Comparison of ENCODE assay signal across 1 cellular context in the genomic region with DNA sequence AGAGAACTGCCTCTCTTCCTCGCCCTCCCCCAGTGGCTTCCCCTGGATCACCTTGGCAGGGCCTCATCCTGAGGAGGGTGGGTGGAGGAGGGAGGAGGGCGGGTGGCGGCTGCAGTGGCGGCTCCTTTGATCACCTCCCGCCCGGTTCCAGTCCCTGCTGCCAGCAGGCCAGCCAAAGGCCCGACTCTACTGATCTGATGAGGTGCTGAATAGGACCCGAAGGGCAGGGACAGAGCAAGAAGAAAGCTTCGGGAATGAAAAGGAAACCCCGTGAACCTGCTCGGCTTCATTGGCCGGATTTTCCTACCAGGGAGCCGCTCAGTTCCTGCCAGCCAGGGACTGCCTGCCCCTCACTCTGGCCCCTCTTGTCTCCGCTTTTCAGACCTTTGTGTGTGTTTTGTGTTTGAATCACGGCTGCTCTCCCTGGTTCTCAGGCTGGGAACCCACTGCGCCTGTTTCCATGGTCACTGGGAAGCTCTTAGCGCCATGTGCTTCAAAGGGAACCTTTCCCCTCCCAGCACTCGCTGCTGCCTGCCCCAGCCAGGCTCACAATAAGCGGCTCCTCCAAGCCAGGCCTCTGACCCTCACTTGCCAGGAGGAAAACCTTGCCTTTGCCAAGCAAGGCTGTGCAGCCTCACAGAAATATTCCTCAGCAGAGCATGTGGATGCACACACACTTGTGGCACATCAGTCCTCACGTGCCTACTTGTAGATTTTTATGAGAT.
TF ChIP-seq lines count a peak whose summit lies in the region.

No MANE protein-coding gene starts in this region.

TF ChIP-seq in HepG2, 621 proteins besides CTCF, POLR2A, EP300 and RAD21 (continued from another document and continues in another):
- TF ChIP-seq, protein P1, sequence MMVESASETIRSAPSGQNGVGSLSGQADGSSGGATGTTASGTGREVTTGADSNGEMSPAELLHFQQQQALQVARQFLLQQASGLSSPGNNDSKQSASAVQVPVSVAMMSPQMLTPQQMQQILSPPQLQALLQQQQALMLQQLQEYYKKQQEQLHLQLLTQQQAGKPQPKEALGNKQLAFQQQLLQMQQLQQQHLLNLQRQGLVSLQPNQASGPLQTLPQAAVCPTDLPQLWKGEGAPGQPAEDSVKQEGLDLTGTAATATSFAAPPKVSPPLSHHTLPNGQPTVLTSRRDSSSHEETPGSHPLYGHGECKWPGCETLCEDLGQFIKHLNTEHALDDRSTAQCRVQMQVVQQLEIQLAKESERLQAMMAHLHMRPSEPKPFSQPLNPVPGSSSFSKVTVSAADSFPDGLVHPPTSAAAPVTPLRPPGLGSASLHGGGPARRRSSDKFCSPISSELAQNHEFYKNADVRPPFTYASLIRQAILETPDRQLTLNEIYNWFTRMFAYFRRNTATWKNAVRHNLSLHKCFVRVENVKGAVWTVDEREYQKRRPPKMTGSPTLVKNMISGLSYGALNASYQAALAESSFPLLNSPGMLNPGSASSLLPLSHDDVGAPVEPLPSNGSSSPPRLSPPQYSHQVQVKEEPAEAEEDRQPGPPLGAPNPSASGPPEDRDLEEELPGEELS (CRISPR knock-in tag; IDR thresholded peaks at IDR 0.05), result peak; percentile 62; the same call in 1 of the 2 replicates
- TF ChIP-seq RXRB (CRISPR knock-in tag; IDR thresholded peaks at IDR 0.05; ENCODE audit: borderline replicate concordance) (peak; percentile 42; the same call in 1 of the 2 replicates), NONO (IDR thresholded peaks at IDR 0.05) (no peak), NONO (CRISPR knock-in tag; conservative IDR thresholded peaks at IDR 0.05) (peak; percentile 20; the same call in 1 of the 2 replicates), RARA (CRISPR knock-in tag; IDR thresholded peaks at IDR 0.05) (peak; percentile 58; the same call in 1 of the 2 replicates), ZNF644 (CRISPR knock-in tag; IDR thresholded peaks at IDR 0.05; ENCODE audit: low read depth) (peak; percentile 10; the same call in 1 of the 2 replicates), ZSCAN29 (CRISPR knock-in tag; conservative IDR thresholded peaks at IDR 0.05) (peak; percentile 77), SPEN (CRISPR knock-in tag; IDR thresholded peaks at IDR 0.05; ENCODE audit: low read depth) (peak; percentile 60; the same call in 1 of the 2 replicates), TAF15 (IDR thresholded peaks at IDR 0.05; ENCODE audit: low read depth, low read length, poor library complexity, severe bottlenecking) (no peak), MXD4 (CRISPR knock-in tag; IDR thresholded peaks at IDR 0.05) (peak; percentile 87), ZNF572 (CRISPR knock-in tag; IDR thresholded peaks at IDR 0.05) (peak; percentile 35; the same call in 1 of the 2 replicates), SP1 (IDR thresholded peaks at IDR 0.05) (no peak), SP1 (CRISPR knock-in tag; IDR thresholded peaks at IDR 0.05) (peak; percentile 2; the same call in 1 of the 2 replicates), ZNF547 (CRISPR knock-in tag; IDR thresholded peaks at IDR 0.05) (0 out of 2 replicates have a peak, but pooled peaks have one; percentile 22), ZNF263 (CRISPR knock-in tag; IDR thresholded peaks at IDR 0.05) (peak; percentile 95)
- TF ChIP-seq, protein P2, sequence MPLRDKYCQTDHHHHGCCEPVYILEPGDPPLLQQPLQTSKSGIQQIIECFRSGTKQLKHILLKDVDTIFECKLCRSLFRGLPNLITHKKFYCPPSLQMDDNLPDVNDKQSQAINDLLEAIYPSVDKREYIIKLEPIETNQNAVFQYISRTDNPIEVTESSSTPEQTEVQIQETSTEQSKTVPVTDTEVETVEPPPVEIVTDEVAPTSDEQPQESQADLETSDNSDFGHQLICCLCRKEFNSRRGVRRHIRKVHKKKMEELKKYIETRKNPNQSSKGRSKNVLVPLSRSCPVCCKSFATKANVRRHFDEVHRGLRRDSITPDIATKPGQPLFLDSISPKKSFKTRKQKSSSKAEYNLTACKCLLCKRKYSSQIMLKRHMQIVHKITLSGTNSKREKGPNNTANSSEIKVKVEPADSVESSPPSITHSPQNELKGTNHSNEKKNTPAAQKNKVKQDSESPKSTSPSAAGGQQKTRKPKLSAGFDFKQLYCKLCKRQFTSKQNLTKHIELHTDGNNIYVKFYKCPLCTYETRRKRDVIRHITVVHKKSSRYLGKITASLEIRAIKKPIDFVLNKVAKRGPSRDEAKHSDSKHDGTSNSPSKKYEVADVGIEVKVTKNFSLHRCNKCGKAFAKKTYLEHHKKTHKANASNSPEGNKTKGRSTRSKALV (CRISPR knock-in tag; IDR thresholded peaks at IDR 0.05), result 0 out of 2 replicates have a peak, but pooled peaks have one; percentile 31
- TF ChIP-seq, protein P3, sequence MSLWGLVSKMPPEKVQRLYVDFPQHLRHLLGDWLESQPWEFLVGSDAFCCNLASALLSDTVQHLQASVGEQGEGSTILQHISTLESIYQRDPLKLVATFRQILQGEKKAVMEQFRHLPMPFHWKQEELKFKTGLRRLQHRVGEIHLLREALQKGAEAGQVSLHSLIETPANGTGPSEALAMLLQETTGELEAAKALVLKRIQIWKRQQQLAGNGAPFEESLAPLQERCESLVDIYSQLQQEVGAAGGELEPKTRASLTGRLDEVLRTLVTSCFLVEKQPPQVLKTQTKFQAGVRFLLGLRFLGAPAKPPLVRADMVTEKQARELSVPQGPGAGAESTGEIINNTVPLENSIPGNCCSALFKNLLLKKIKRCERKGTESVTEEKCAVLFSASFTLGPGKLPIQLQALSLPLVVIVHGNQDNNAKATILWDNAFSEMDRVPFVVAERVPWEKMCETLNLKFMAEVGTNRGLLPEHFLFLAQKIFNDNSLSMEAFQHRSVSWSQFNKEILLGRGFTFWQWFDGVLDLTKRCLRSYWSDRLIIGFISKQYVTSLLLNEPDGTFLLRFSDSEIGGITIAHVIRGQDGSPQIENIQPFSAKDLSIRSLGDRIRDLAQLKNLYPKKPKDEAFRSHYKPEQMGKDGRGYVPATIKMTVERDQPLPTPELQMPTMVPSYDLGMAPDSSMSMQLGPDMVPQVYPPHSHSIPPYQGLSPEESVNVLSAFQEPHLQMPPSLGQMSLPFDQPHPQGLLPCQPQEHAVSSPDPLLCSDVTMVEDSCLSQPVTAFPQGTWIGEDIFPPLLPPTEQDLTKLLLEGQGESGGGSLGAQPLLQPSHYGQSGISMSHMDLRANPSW (CRISPR knock-in tag; IDR thresholded peaks at IDR 0.05; ENCODE audit: borderline replicate concordance), result no peak
- TF ChIP-seq, protein P4, sequence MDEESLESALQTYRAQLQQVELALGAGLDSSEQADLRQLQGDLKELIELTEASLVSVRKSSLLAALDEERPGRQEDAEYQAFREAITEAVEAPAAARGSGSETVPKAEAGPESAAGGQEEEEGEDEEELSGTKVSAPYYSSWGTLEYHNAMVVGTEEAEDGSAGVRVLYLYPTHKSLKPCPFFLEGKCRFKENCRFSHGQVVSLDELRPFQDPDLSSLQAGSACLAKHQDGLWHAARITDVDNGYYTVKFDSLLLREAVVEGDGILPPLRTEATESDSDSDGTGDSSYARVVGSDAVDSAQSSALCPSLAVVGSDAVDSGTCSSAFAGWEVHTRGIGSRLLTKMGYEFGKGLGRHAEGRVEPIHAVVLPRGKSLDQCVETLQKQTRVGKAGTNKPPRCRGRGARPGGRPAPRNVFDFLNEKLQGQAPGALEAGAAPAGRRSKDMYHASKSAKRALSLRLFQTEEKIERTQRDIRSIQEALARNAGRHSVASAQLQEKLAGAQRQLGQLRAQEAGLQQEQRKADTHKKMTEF (CRISPR knock-in tag; IDR thresholded peaks at IDR 0.05), result 0 out of 2 replicates have a peak, but pooled peaks have one; percentile 41
- TF ChIP-seq, protein P5, sequence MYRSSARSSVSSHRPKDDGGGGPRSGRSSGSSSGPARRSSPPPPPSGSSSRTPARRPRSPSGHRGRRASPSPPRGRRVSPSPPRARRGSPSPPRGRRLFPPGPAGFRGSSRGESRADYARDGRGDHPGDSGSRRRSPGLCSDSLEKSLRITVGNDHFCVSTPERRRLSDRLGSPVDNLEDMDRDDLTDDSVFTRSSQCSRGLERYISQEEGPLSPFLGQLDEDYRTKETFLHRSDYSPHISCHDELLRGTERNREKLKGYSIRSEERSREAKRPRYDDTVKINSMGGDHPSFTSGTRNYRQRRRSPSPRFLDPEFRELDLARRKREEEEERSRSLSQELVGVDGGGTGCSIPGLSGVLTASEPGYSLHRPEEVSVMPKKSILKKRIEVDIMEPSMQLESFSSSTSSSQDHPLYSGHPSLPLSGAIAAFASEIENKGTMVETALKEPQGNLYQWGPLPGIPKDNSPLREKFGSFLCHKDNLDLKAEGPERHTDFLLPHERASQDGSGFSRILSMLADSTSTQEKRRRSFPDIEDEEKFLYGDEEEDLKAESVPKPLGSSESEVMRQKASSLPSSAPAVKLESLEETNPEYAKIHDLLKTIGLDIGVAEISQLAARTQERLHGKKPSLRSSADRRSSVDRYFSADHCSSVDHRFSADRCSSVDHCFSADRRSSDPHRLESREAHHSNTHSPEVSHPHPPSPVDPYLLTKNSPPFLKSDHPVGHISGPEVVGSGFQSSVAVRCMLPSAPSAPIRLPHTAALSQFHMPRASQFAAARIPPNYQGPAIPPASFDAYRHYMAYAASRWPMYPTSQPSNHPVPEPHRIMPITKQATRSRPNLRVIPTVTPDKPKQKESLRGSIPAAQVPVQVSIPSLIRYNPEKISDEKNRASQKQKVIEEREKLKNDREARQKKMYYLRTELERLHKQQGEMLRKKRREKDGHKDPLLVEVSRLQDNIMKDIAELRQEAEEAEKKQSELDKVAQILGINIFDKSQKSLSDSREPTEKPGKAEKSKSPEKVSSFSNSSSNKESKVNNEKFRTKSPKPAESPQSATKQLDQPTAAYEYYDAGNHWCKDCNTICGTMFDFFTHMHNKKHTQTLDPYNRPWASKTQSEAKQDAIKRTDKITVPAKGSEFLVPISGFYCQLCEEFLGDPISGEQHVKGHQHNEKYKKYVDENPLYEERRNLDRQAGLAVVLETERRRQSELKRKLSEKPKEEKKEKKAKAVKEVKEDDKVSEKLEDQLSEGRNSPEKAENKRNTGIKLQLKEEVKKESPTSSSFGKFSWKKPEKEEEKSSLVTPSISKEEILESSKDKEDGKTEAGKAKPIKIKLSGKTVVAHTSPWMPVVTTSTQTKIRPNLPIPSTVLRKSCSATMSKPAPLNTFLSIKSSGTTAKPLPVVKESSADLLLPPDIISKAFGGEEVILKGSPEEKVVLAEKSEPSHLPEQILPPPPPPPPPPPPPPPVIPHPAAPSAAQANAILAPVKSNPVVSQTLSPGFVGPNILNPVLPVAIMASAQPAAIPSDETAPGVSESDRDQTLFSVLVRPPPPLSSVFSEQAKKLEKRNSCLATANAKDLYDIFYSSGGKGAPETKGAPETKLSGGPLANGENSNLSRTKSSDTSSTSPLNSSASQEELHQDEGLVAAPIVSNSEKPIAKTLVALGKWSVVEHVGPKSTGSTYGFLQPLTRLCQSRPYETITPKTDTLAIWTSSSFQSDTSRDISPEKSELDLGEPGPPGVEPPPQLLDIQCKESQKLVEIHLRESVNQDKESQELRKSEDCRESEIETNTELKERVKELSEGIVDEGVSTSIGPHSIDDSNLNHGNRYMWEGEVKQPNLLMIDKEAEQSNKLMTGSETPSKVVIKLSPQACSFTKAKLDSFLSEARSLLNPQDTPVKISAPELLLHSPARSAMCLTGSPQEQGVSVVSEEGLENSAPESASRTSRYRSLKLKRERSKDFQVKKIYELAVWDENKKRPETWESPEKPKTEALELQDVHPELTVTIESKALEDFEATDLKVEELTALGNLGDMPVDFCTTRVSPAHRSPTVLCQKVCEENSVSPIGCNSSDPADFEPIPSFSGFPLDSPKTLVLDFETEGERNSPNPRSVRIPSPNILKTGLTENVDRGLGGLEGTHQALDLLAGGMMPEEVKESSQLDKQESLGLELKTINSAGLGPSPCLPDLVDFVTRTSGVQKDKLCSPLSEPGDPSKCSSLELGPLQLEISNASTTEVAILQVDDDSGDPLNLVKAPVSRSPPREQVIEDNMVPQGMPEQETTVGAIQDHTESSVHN (CRISPR knock-in tag; IDR thresholded peaks at IDR 0.05), result 0 out of 2 replicates have a peak, but pooled peaks have one; percentile 46
- TF ChIP-seq, protein P6, sequence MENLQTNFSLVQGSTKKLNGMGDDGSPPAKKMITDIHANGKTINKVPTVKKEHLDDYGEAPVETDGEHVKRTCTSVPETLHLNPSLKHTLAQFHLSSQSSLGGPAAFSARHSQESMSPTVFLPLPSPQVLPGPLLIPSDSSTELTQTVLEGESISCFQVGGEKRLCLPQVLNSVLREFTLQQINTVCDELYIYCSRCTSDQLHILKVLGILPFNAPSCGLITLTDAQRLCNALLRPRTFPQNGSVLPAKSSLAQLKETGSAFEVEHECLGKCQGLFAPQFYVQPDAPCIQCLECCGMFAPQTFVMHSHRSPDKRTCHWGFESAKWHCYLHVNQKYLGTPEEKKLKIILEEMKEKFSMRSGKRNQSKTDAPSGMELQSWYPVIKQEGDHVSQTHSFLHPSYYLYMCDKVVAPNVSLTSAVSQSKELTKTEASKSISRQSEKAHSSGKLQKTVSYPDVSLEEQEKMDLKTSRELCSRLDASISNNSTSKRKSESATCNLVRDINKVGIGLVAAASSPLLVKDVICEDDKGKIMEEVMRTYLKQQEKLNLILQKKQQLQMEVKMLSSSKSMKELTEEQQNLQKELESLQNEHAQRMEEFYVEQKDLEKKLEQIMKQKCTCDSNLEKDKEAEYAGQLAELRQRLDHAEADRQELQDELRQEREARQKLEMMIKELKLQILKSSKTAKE (CRISPR knock-in tag; IDR thresholded peaks at IDR 0.05; ENCODE audit: borderline replicate concordance), result peak; percentile 55
